ENCODE assay signal across 11 cellular contexts in genomic region chr1:223765036-223765718, GRCh38. TPM values are rescaled to one million over a fixed set of nuclear protein-coding genes. Genes with fewer than 3 reads are reported as not detected.
DNase-seq lines count a peak whose midpoint lies in the region; ATAC-seq and TF ChIP-seq lines count a peak whose summit lies in the region.
"Had no signal": no experiment of that assay in that cellular context is flagged by ENCODE, and none has a peak within 500 bp of the region (broad histone marks: within the 10 kb centered on the region; RNA-seq: fewer than 3 reads in every experiment).

No MANE protein-coding gene starts in this region.

- peaks cover 0 to 33% (median 0%) of the 10 kb centered on the region in 9 donors for H3K4me1 ChIP-seq in heart right ventricle
- peaks cover 14% of the 10 kb centered on the region for H3K4me1 ChIP-seq in PC-9 (replicated peaks; ENCODE audit: insufficient read depth)
- H3K4me1 ChIP-seq: foreskin keratinocyte had no signal

- H3K27ac ChIP-seq in heart right ventricle: peak overlapping the region in 6 of 10 donors; percentile 1 to 62 (median 26)
- no peak overlapping the region for H3K27ac ChIP-seq in PC-9
- H3K27ac ChIP-seq: foreskin keratinocyte, SJSA1 had no signal

- no peak overlapping the region for H2AFZ ChIP-seq in PC-9

- H3K9me2 ChIP-seq in PC-9 (ENCODE audit: insufficient read depth): no peaks in the 10 kb centered on the region

- H3K4me2 ChIP-seq in PC-9: no peak overlapping the region

- POLR2A ChIA-PET in PC-9 (lab: Charles Lee; ENCODE audit: unreplicated experiment): interaction anchor here (0.6 kb wide), 1 partner anchor 15 kb away, joined by 3 read pairs; no protein-coding TSS in a partner anchor

- peak; percentile 81 to 93 (median 85) for ATAC-seq in heart right ventricle
- no peak for ATAC-seq in HG03280 (IDR thresholded peaks at IDR 0.05; ENCODE audit: unreplicated experiment)
- ATAC-seq: foreskin keratinocyte had no signal

- H3K36me3 ChIP-seq in heart right ventricle: peaks cover 0 to 85% (median 47%) of the 10 kb centered on the region in 9 donors
- H3K36me3 ChIP-seq in PC-9 (ENCODE audit: low read depth): peaks cover 57% of the 10 kb centered on the region

- no peaks in the 10 kb centered on the region for H4K20me1 ChIP-seq in PC-9 (ENCODE audit: insufficient read depth)

- TF ChIP-seq CTCF in heart right ventricle (IDR thresholded peaks at IDR 0.05): no peak
- TF ChIP-seq CTCF in PC-9 (conservative IDR thresholded peaks at IDR 0.05): no peak

- no peaks in the 10 kb centered on the region for H3K9me3 ChIP-seq in heart right ventricle
- no peaks in the 10 kb centered on the region for H3K9me3 ChIP-seq in PC-9 (ENCODE audit: insufficient read depth, low read depth)
- H3K9me3 ChIP-seq: SJSA1 had no signal

- WGBS in heart right ventricle, 2 donors: 68 to 74% methylated on average over 9 of the region's 9 CpGs

- CTCF ChIA-PET in PC-9 (lab: Charles Lee): no interaction called here

- peaks cover 65% of the 10 kb centered on the region for H3F3A ChIP-seq in PC-9 (ENCODE audit: insufficient read depth, low read depth)

- H3K79me2 ChIP-seq in PC-9 (ENCODE audit: low read depth): no peaks in the 10 kb centered on the region

- H3K4me3 ChIP-seq in heart right ventricle: no peak overlapping the region
- no peak overlapping the region for H3K4me3 ChIP-seq in PC-9
- H3K4me3 ChIP-seq: SJSA1 had no signal

- DNase-seq in EL: peak; percentile 34
- peak; percentile 69 for DNase-seq in SHP77 treated with DMSO at 0.1 percent for 48 hours (lab: John Stamatoyannopoulos, UW)
- peak; percentile 51 to 53 for DNase-seq in heart right ventricle
- peak; percentile 97 for DNase-seq in pons (ENCODE audit: low spot score)
- DNase-seq in PC-9: no peak
- DNase-seq in NCI-H128 (lab: John Stamatoyannopoulos, UW; ENCODE audit: unreplicated experiment): no peak
- DNase-seq in activated naive CD4-positive, alpha-beta T cell treated with anti-CD3 and anti-CD28 coated beads, Interleukin-2, amount 50 U/mL, for 16 hours: no peak
- DNase-seq: foreskin keratinocyte, KG1 had no signal

- H3K27me3 ChIP-seq in heart right ventricle (no peaks in the 10 kb centered on the region), PC-9 (ENCODE audit: insufficient read depth, low read depth) (no peaks in the 10 kb centered on the region)
- H3K27me3 ChIP-seq: foreskin keratinocyte, SJSA1 had no signal

- BruUV-seq in PC-9 (replicated peaks; lab: Mats Ljungman, UMichigan): no TSS peak

- intact Hi-C loops in heart right ventricle (cut with DNase I): no loop called here
- intact Hi-C loops in PC-9 (cut with micrococcal nuclease; ENCODE audit: unreplicated experiment): no loop called here

RNA-seq across cellular contexts. Expression of gene CAPN2, which starts 52.8 kb away (rescaled TPM):
- total RNA-seq in heart right ventricle: 100 to 1,000 TPM in 1 of 10 donors, 10 to 100 TPM in 9; 65.6 to 104 (median 77.6) TPM
- 100 to 1,000 TPM in 1 of 2 donors, 10 to 100 TPM in 1; 62.4 to 107 TPM for polyA plus RNA-seq in heart right ventricle
- total RNA-seq in PC-9 (2021): 376 and 459 TPM in 2 replicates

Comparison
In these comparisons a context has a peak if more than half of its experiments do, and no peak if none do; other contexts are left out.
1. DNase-seq: peak in EL (single experiment), SHP77 treated with DMSO at 0.1 percent for 48 hours (single experiment), heart right ventricle (2 of 2) and pons (single experiment); none in PC-9 (0 of 2), NCI-H128 (single experiment) and activated naive CD4-positive, alpha-beta T cell treated with anti-CD3 and anti-CD28 coated beads, Interleukin-2, amount 50 U/mL, for 16 hours (single experiment).